1 cellular context compared by ENCODE assay signal in the genomic region with DNA sequence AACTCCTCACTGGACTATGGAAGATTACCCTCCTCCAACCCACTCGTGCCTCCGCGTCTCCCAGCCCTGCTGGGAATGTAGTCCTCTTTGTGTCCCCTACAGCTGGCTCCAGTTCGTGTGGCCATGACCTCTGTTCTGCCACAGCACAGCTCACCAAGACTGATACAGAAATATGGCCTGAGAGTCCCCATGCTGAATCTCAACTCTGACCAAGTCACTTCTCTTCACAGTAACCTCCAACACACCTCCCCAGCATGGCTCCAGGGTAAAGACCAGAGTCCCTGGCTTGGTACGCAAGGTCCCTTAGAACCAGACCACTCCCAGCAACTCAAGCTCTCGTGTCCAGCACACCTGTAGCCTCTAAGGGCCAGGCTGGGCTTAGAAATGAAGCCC.
TF ChIP-seq lines count a peak whose summit lies in the region.

No MANE protein-coding gene starts in this region.

TF ChIP-seq in GM23338, 12 proteins besides CTCF, POLR2A, EP300 and RAD21 (continued from another document):
- TF ChIP-seq, protein P1, sequence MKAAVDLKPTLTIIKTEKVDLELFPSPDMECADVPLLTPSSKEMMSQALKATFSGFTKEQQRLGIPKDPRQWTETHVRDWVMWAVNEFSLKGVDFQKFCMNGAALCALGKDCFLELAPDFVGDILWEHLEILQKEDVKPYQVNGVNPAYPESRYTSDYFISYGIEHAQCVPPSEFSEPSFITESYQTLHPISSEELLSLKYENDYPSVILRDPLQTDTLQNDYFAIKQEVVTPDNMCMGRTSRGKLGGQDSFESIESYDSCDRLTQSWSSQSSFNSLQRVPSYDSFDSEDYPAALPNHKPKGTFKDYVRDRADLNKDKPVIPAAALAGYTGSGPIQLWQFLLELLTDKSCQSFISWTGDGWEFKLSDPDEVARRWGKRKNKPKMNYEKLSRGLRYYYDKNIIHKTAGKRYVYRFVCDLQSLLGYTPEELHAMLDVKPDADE (IDR thresholded peaks at IDR 0.05), result no peak
- no peak for TF ChIP-seq NANOG (IDR thresholded peaks at IDR 0.05; ENCODE audit: borderline replicate concordance)
